7 cellular contexts compared by ENCODE assay signal in the genomic region with DNA sequence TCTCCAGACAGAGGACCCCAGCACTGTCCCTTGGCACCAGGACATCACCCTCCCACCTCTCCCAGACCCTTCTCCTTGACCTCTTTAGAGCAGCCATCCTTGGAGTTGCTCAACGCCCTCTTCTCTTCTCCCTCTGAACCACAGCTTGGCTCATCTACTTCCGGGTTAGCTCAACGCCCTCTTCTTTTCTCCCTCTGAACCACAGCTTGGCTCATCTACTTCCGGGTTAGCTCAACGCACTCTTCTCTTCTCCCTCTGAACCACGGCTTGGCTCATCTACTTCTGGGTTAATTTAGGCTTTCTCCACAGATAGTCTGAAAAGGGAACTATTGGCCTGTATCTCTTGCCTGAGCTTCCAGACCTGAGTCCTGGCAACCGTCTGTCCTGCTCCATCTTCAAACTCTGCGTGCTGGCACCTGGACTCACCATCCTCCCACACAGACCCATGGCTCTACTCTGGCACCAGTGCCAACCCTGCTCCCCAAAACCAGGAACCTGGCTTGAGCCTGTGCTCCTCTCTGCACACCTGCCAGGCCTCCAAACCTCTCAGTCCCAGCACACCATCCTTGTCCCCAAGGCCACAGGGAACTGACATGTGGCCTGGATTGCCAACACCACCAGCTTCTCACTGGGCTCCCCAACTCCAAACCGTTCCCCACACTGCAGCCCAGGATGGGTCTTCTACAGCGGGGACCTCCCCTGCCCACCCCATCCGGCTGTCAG. TPM values are rescaled to one million over a fixed set of nuclear protein-coding genes. Genes with fewer than 3 reads are reported as not detected.
DNase-seq lines count a peak whose midpoint lies in the region; ATAC-seq and TF ChIP-seq lines count a peak whose summit lies in the region.
"Had no signal": no experiment of that assay in that cellular context is flagged by ENCODE, and none has a peak within 500 bp of the region (broad histone marks: within the 10 kb centered on the region; RNA-seq: fewer than 3 reads in every experiment).

No MANE protein-coding gene starts in this region.

- ATAC-seq in HG03457 (IDR thresholded peaks at IDR 0.05; ENCODE audit: unreplicated experiment) (no peak), GM21825 (IDR thresholded peaks at IDR 0.05; ENCODE audit: unreplicated experiment) (no peak), HG02763 (IDR thresholded peaks at IDR 0.05; ENCODE audit: unreplicated experiment) (no peak)

- no peak overlapping the region for H3K4me3 Mint-ChIP-seq in activated T-helper 2 cell treated with anti-CD3 and anti-CD28 coated beads, Interferon-gamma antibody, Interleukin-2, Interleukin-4, amounts not matched to agents 10 μg/mL and 5 μg/mL and 100 μg/mL, durations not matched to agents 14 hours and 24 hours and 36 hours (ENCODE audit: low read depth)
- H3K4me3 Mint-ChIP-seq in neural crest cell = no peak overlapping the region

- DNase-seq in HCEC 1CT (peak; percentile 40), neural crest cell (ENCODE audit: low read depth, low spot score) (no peak)
- DNase-seq in activated T-helper 2 cell treated with anti-CD3 and anti-CD28 coated beads, Interferon-gamma antibody, Interleukin-2, Interleukin-4, amounts not matched to agents 10 μg/mL and 5 μg/mL and 100 μg/mL, durations not matched to agents 14 hours and 24 hours and 36 hours (ENCODE audit: low spot score) = no peak
- DNase-seq: dorsolateral prefrontal cortex had no signal

- H3K9me3 Mint-ChIP-seq in activated T-helper 2 cell treated with anti-CD3 and anti-CD28 coated beads, Interferon-gamma antibody, Interleukin-2, Interleukin-4, amounts not matched to agents 10 μg/mL and 5 μg/mL and 100 μg/mL, durations not matched to agents 14 hours and 24 hours and 36 hours = no peaks in the 10 kb centered on the region
- H3K9me3 Mint-ChIP-seq in neural crest cell = no peaks in the 10 kb centered on the region

- no peaks in the 10 kb centered on the region for H3K27me3 Mint-ChIP-seq in activated T-helper 2 cell treated with anti-CD3 and anti-CD28 coated beads, Interferon-gamma antibody, Interleukin-2, Interleukin-4, amounts not matched to agents 10 μg/mL and 5 μg/mL and 100 μg/mL, durations not matched to agents 14 hours and 24 hours and 36 hours (ENCODE audit: low read depth)
- no peaks in the 10 kb centered on the region for H3K27me3 Mint-ChIP-seq in neural crest cell (ENCODE audit: low read depth)

- H3K4me1 Mint-ChIP-seq in activated T-helper 2 cell treated with anti-CD3 and anti-CD28 coated beads, Interferon-gamma antibody, Interleukin-2, Interleukin-4, amounts not matched to agents 10 μg/mL and 5 μg/mL and 100 μg/mL, durations not matched to agents 14 hours and 24 hours and 36 hours (ENCODE audit: low read depth) = peaks cover 3% of the 10 kb centered on the region
- H3K4me1 Mint-ChIP-seq in neural crest cell = peaks cover 10% of the 10 kb centered on the region

- TF ChIP-seq CTCF in neural crest cell (conservative IDR thresholded peaks at IDR 0.05) = no peak

- intact Hi-C loops in activated T-helper 2 cell treated with anti-CD3 and anti-CD28 coated beads, Interferon-gamma antibody, Interleukin-2, Interleukin-4, amounts not matched to agents 10 μg/mL and 5 μg/mL and 100 μg/mL, durations not matched to agents 14 hours and 24 hours and 36 hours (cut with micrococcal nuclease) = no loop called here

- H3K27ac Mint-ChIP-seq in activated T-helper 2 cell treated with anti-CD3 and anti-CD28 coated beads, Interferon-gamma antibody, Interleukin-2, Interleukin-4, amounts not matched to agents 10 μg/mL and 5 μg/mL and 100 μg/mL, durations not matched to agents 14 hours and 24 hours and 36 hours = peak overlapping the region; percentile 7
- peak overlapping the region; percentile 4 for H3K27ac Mint-ChIP-seq in neural crest cell (ENCODE audit: unreplicated experiment)

- H3K36me3 Mint-ChIP-seq in activated T-helper 2 cell treated with anti-CD3 and anti-CD28 coated beads, Interferon-gamma antibody, Interleukin-2, Interleukin-4, amounts not matched to agents 10 μg/mL and 5 μg/mL and 100 μg/mL, durations not matched to agents 14 hours and 24 hours and 36 hours (ENCODE audit: low read depth) = peaks cover 71% of the 10 kb centered on the region
- peaks cover 13% of the 10 kb centered on the region for H3K36me3 Mint-ChIP-seq in neural crest cell (ENCODE audit: low read depth)

RNA-seq across cellular contexts. Expression of a gene that starts 25.3 kb away (rescaled TPM):
- 61.6 and 64.4 TPM in 2 replicates for total RNA-seq in activated T-helper 2 cell treated with anti-CD3 and anti-CD28 coated beads, Interferon-gamma antibody, Interleukin-2, Interleukin-4, amounts not matched to agents 10 μg/mL and 5 μg/mL and 100 μg/mL, durations not matched to agents 14 hours and 24 hours and 36 hours
- 45.0 and 48.3 TPM in 2 replicates for total RNA-seq in neural crest cell

RNA-seq across cellular contexts. Expression of a gene that starts 49.3 kb away (rescaled TPM):
- 1.1 TPM in 2 replicates for total RNA-seq in activated T-helper 2 cell treated with anti-CD3 and anti-CD28 coated beads, Interferon-gamma antibody, Interleukin-2, Interleukin-4, amounts not matched to agents 10 μg/mL and 5 μg/mL and 100 μg/mL, durations not matched to agents 14 hours and 24 hours and 36 hours
- total RNA-seq in neural crest cell = 0.43 and 0.56 TPM in 2 replicates

RNA-seq across cellular contexts. Expression of a gene that starts 59.5 kb away (rescaled TPM):
- total RNA-seq in activated T-helper 2 cell treated with anti-CD3 and anti-CD28 coated beads, Interferon-gamma antibody, Interleukin-2, Interleukin-4, amounts not matched to agents 10 μg/mL and 5 μg/mL and 100 μg/mL, durations not matched to agents 14 hours and 24 hours and 36 hours = 128 and 138 TPM in 2 replicates
- 89.8 and 97.7 TPM in 2 replicates for total RNA-seq in neural crest cell

RNA-seq across cellular contexts. Expression of a gene that starts 59.6 kb away (rescaled TPM):
- total RNA-seq in activated T-helper 2 cell treated with anti-CD3 and anti-CD28 coated beads, Interferon-gamma antibody, Interleukin-2, Interleukin-4, amounts not matched to agents 10 μg/mL and 5 μg/mL and 100 μg/mL, durations not matched to agents 14 hours and 24 hours and 36 hours = 0.30 and 0.44 TPM in 2 replicates
- 1.5 and 1.6 TPM in 2 replicates for total RNA-seq in neural crest cell
